Comparison of ENCODE assay signal across 15 cellular contexts in genomic region chr15:70469651-70470555, GRCh38.
"Had no signal": no experiment of that assay in that cellular context is flagged by ENCODE, and none has a peak within 500 bp of the region (broad histone marks: within the 10 kb centered on the region; RNA-seq: fewer than 3 reads in every experiment).

No MANE protein-coding gene starts in this region.

- FAIRE-seq: astrocyte had no signal

- H3K9me3 ChIP-seq: gastrocnemius medialis, heart left ventricle, ovary, sigmoid colon, vagina had no signal

- H3K27me3 ChIP-seq: gastrocnemius medialis, ovary, sigmoid colon, vagina had no signal

- H3K4me3 ChIP-seq: gastrocnemius medialis, heart left ventricle, ovary, sigmoid colon, vagina had no signal

- H3K4me3 Mint-ChIP-seq: activated CD4-positive, alpha-beta T cell treated with anti-CD3 and anti-CD28 coated beads, Interleukin-2, amount 10 ng/mL, durations not matched to agents 24 days and 14 days; activated CD8-positive, alpha-beta T cell treated with anti-CD3 and anti-CD28 coated beads, Interleukin-2, amount 10 ng/mL, durations not matched to agents 7 days and 5 days; activated naive CD8-positive, alpha-beta T cell treated with anti-CD3 and anti-CD28 coated beads, Interleukin-2, amount 50 U/mL, for 24 hours; endodermal cell; immature natural killer cell; neural crest cell; stimulated activated effector memory CD8-positive, alpha-beta T cell treated with anti-CD3 and anti-CD28 coated beads, Interleukin-12 subunit alpha, Interleukin-12 subunit beta, amount 100 ng/mL, for 72 hours had no signal

- H3K4me1 Mint-ChIP-seq: endodermal cell had no signal

- H3K27ac ChIP-seq: gastrocnemius medialis, heart left ventricle, ovary, sigmoid colon, vagina had no signal

- H3K27ac Mint-ChIP-seq: activated CD4-positive, alpha-beta T cell treated with anti-CD3 and anti-CD28 coated beads, Interleukin-2, amount 10 ng/mL, durations not matched to agents 24 days and 14 days; activated CD8-positive, alpha-beta T cell treated with anti-CD3 and anti-CD28 coated beads, Interleukin-2, amount 10 ng/mL, durations not matched to agents 7 days and 5 days; activated naive CD8-positive, alpha-beta T cell treated with anti-CD3 and anti-CD28 coated beads, Interleukin-2, amount 50 U/mL, for 24 hours; endodermal cell; immature natural killer cell; stimulated activated effector memory CD8-positive, alpha-beta T cell treated with anti-CD3 and anti-CD28 coated beads, Interleukin-12 subunit alpha, Interleukin-12 subunit beta, amount 100 ng/mL, for 72 hours had no signal

- H3K36me3 Mint-ChIP-seq: immature natural killer cell; stimulated activated effector memory CD8-positive, alpha-beta T cell treated with anti-CD3 and anti-CD28 coated beads, Interleukin-12 subunit alpha, Interleukin-12 subunit beta, amount 100 ng/mL, for 72 hours had no signal

- H3K9me3 Mint-ChIP-seq: activated CD4-positive, alpha-beta T cell treated with anti-CD3 and anti-CD28 coated beads, Interleukin-2, amount 10 ng/mL, durations not matched to agents 24 days and 14 days; activated naive CD8-positive, alpha-beta T cell treated with anti-CD3 and anti-CD28 coated beads, Interleukin-2, amount 50 U/mL, for 24 hours; endodermal cell; immature natural killer cell; neural crest cell; stimulated activated effector memory CD8-positive, alpha-beta T cell treated with anti-CD3 and anti-CD28 coated beads, Interleukin-12 subunit alpha, Interleukin-12 subunit beta, amount 100 ng/mL, for 72 hours had no signal

- H3K36me3 ChIP-seq: gastrocnemius medialis, heart left ventricle, ovary, sigmoid colon, vagina had no signal

- DNase-seq: activated CD4-positive, alpha-beta T cell treated with anti-CD3 and anti-CD28 coated beads, Interleukin-2, amount 10 ng/mL, durations not matched to agents 24 days and 14 days; activated CD4-positive, CD25-positive, alpha-beta regulatory T cell; activated CD8-positive, alpha-beta T cell treated with anti-CD3 and anti-CD28 coated beads, Interleukin-2, amount 10 ng/mL, durations not matched to agents 7 days and 5 days; activated naive CD4-positive, alpha-beta T cell; activated naive CD8-positive, alpha-beta T cell treated with anti-CD3 and anti-CD28 coated beads, Interleukin-2, amount 50 U/mL, for 24 hours; endodermal cell; gastrocnemius medialis; heart left ventricle; immature natural killer cell; ovary; sigmoid colon had no signal
